12 cellular contexts compared by ENCODE assay signal in genomic region chr14:31084385-31084784, GRCh38. TPM values are rescaled to one million over a fixed set of nuclear protein-coding genes. Genes with fewer than 3 reads are reported as not detected.
DNase-seq lines count a peak whose midpoint lies in the region; ATAC-seq lines count a peak whose summit lies in the region.
"Had no signal": no experiment of that assay in that cellular context is flagged by ENCODE, and none has a peak within 500 bp of the region (broad histone marks: within the 10 kb centered on the region; RNA-seq: fewer than 3 reads in every experiment).

No MANE protein-coding gene starts in this region.

- H3K4me3 Mint-ChIP-seq in activated T-cell treated with anti-CD3 and anti-CD28 coated beads, Interleukin-2, amount 50 U/mL, for 4 hours: no peak overlapping the region
- H3K4me3 Mint-ChIP-seq: mesothelial cell of epicardium had no signal

- peaks cover 2% of the 10 kb centered on the region for H3K36me3 Mint-ChIP-seq in activated T-cell treated with anti-CD3 and anti-CD28 coated beads, Interleukin-2, amount 50 U/mL, for 4 hours (ENCODE audit: insufficient read depth)

- ATAC-seq in GM18511 (IDR thresholded peaks at IDR 0.05; ENCODE audit: unreplicated experiment) (peak; percentile 89), GM21723 (IDR thresholded peaks at IDR 0.05; ENCODE audit: unreplicated experiment) (peak; percentile 63), HG03439 (IDR thresholded peaks at IDR 0.05; ENCODE audit: unreplicated experiment) (peak; percentile 68), esophagus mucosa (no peak)
- ATAC-seq in activated T-cell treated with anti-CD3 and anti-CD28 coated beads, Interleukin-2, amount 50 U/mL, for 4 hours: no peak

- no peaks in the 10 kb centered on the region for H3K4me1 Mint-ChIP-seq in activated T-cell treated with anti-CD3 and anti-CD28 coated beads, Interleukin-2, amount 50 U/mL, for 4 hours (ENCODE audit: low read depth)
- H3K4me1 Mint-ChIP-seq: mesothelial cell of epicardium had no signal

- no peaks in the 10 kb centered on the region for H3K27me3 Mint-ChIP-seq in activated T-cell treated with anti-CD3 and anti-CD28 coated beads, Interleukin-2, amount 50 U/mL, for 4 hours (ENCODE audit: low read depth)

- DNase-seq in germinal center (ENCODE audit: low spot score): peak; percentile 84
- DNase-seq in NCI-H526 treated with DMSO at 0.1 percent for 48 hours (lab: John Stamatoyannopoulos, UW): no peak
- DNase-seq in OCI-M1 (lab: John Stamatoyannopoulos, UW): no peak
- no peak for DNase-seq in activated T-cell treated with anti-CD3 and anti-CD28 coated beads, Interleukin-2, amount 50 U/mL, for 4 hours
- DNase-seq: DMS53, foreskin fibroblast, SJCRH30 had no signal

- no peaks in the 10 kb centered on the region for H3K9me3 Mint-ChIP-seq in activated T-cell treated with anti-CD3 and anti-CD28 coated beads, Interleukin-2, amount 50 U/mL, for 4 hours
- H3K9me3 Mint-ChIP-seq: mesothelial cell of epicardium had no signal

RNA-seq across cellular contexts. Expression of gene STRN3, which starts 58.2 kb away (rescaled TPM):
- total RNA-seq in activated T-cell treated with anti-CD3 and anti-CD28 coated beads, Interleukin-2, amount 50 U/mL, for 4 hours: 10 to 100 TPM; 21.4 to 24.1 (median 23.3) TPM
- 24.5 TPM for total RNA-seq in esophagus mucosa

RNA-seq across cellular contexts. Expression of gene AP4S1, which starts 58.9 kb away (rescaled TPM):
- total RNA-seq in activated T-cell treated with anti-CD3 and anti-CD28 coated beads, Interleukin-2, amount 50 U/mL, for 4 hours: 10 to 100 TPM; 11.5 to 12.8 (median 12.2) TPM
- total RNA-seq in esophagus mucosa: 5.1 TPM

Comparison
In these comparisons a context has a peak if more than half of its experiments do, and no peak if none do; other contexts are left out.
1. ATAC-seq: peak in GM18511 (single experiment), GM21723 (single experiment) and HG03439 (single experiment); none in activated T-cell treated with anti-CD3 and anti-CD28 coated beads, Interleukin-2, amount 50 U/mL, for 4 hours (0 of 2) and esophagus mucosa (single experiment).